ENCODE assay signal across 21 cellular contexts in genomic region chr7:41994746-41995110, GRCh38.
"Had no signal": no experiment of that assay in that cellular context is flagged by ENCODE, and none has a peak within 500 bp of the region (broad histone marks: within the 10 kb centered on the region; RNA-seq: fewer than 3 reads in every experiment).

No MANE protein-coding gene starts in this region.

- H3K4me1 ChIP-seq: prostate gland had no signal

- ATAC-seq: gastroesophageal sphincter; naive thymus-derived CD4-positive, alpha-beta T cell; right cardiac atrium; stimulated activated naive CD8-positive, alpha-beta T cell treated with anti-CD3 and anti-CD28 coated beads, Interleukin-15, amount 100 ng/mL, for 72 hours had no signal

- H3K36me3 ChIP-seq: cardiac muscle cell, heart right ventricle, neural progenitor cell, prostate gland, transverse colon, uterus, WERI-Rb-1 had no signal

- H3K9me3 ChIP-seq: esophagus squamous epithelium, gastroesophageal sphincter, heart right ventricle, prostate gland, suprapubic skin, transverse colon, uterus had no signal

- DNase-seq: activated CD4-positive, alpha-beta T cell treated with anti-CD3 and anti-CD28 coated beads for 1 hour; activated CD4-positive, alpha-beta T cell treated with anti-CD3 and anti-CD28 coated beads, Interleukin-2, amount 50 U/mL, for 4 hours; amygdala; effector CD8-positive, alpha-beta T cell; esophagus squamous epithelium; heart right ventricle; mesendoderm; naive thymus-derived CD4-positive, alpha-beta T cell; right cardiac atrium; small intestine; stimulated activated CD4-positive, alpha-beta T cell treated with anti-CD3 and anti-CD28 coated beads, Interleukin-15, amount 100 ng/mL, for 24 hours; stimulated activated CD4-positive, alpha-beta T cell treated with anti-CD3 and anti-CD28 coated beads, Interleukin-2, amount 100 ng/mL, for 48 hours; stimulated activated naive CD8-positive, alpha-beta T cell treated with anti-CD3 and anti-CD28 coated beads, Interleukin-15, amount 100 ng/mL, for 72 hours; transverse colon; uterus; WERI-Rb-1 had no signal

- H3K27me3 ChIP-seq: cardiac muscle cell, esophagus squamous epithelium, gastroesophageal sphincter, heart right ventricle, neural progenitor cell, suprapubic skin, transverse colon, uterus had no signal

- H3K9ac ChIP-seq: neural progenitor cell had no signal

- H3K4me3 ChIP-seq: cardiac muscle cell, esophagus squamous epithelium, gastroesophageal sphincter, heart right ventricle, neural progenitor cell, prostate gland, suprapubic skin, transverse colon, uterus had no signal
